ENCODE assay signal across 13 cellular contexts in the genomic region with DNA sequence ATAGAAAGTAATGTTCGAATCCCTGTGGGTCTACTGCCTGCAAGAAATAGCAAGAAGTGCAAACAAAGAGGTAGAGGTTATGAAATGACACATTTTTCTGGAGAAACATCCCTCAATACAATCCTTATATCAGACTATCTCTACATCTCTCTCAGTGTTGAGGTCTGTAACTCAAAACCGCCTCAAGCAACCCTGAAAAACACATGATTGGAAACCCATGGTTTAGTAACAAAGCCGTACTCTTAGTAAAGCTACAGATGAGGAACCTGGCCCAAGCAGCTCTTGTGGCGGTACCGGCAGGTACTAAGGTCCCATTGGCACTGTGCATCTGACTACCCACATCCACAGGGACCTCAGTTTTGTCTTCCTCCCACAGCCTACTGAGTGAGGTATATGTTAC. TPM values are rescaled to one million over a fixed set of nuclear protein-coding genes. Genes with fewer than 3 reads are reported as not detected.
DNase-seq lines count a peak whose midpoint lies in the region; ATAC-seq, FAIRE-seq and TF ChIP-seq lines count a peak whose summit lies in the region.
"Had no signal": no experiment of that assay in that cellular context is flagged by ENCODE, and none has a peak within 500 bp of the region (broad histone marks: within the 10 kb centered on the region; RNA-seq: fewer than 3 reads in every experiment).

No MANE protein-coding gene starts in this region.

- no peak for FAIRE-seq in GM12878 (lab: Jason Lieb, UNC)
- FAIRE-seq: RCC 7860 had no signal

- no peak overlapping the region for H3K4me2 ChIP-seq in Karpas-422 (ENCODE audit: low read depth, low read length, poor library complexity, severe bottlenecking)
- peak overlapping the region; percentile 56 for H3K4me2 ChIP-seq in GM12878 (ENCODE audit: control insufficient read depth, insufficient read depth)

- H3K27ac Mint-ChIP-seq in activated naive CD4-positive, alpha-beta T cell treated with anti-CD3 and anti-CD28 coated beads, Interleukin-2, amount 50 U/mL, for 24 hours = peak overlapping the region; percentile 86

- H3K9ac ChIP-seq in Karpas-422 (ENCODE audit: low read length) (no peak overlapping the region), GM12878 (ENCODE audit: control insufficient read depth, insufficient read depth, low read length) (peak overlapping the region; percentile 67)

- intact Hi-C loops in GM12878 (cut with micrococcal nuclease; ENCODE audit: unreplicated experiment) = loop anchor here (2.0 to 5.0 kb wide), 3 partner anchors 110 to 312 kb away; a partner anchor contains a TSS

- no peak overlapping the region for H3K4me3 ChIP-seq in Karpas-422 (ENCODE audit: low read length)
- peak overlapping the region; percentile 58; the same call in 1 of the 2 replicates for H3K4me3 ChIP-seq in GM12878
- H3K4me3 ChIP-seq: esophagus squamous epithelium, lower lobe of right lung had no signal

- peaks cover 9% of the 10 kb centered on the region; the same call in 1 of the 2 replicates for H3K79me2 ChIP-seq in Karpas-422 (ENCODE audit: low read length)
- peaks cover 56% of the 10 kb centered on the region for H3K79me2 ChIP-seq in GM12878 (ENCODE audit: control insufficient read depth, insufficient read depth, low read length)

- CTCF ChIA-PET in GM12878 (lab: Yijun Ruan, JAX) = interaction anchor here (0.7 to 2.8 kb wide), 14 partner anchors 10 to 156 kb away, joined by 3 to 11 read pairs (median 4); no protein-coding TSS in a partner anchor

- TF ChIP-seq POLR2A in GM12878 (IDR thresholded peaks at IDR 0.05; ENCODE audit: low read depth, low read length) = no peak

- peaks cover 12% of the 10 kb centered on the region for H3K36me3 ChIP-seq in Karpas-422 (ENCODE audit: insufficient read depth, low read length)
- H3K36me3 ChIP-seq in GM12878 (ENCODE audit: control insufficient read depth in 2 of 2, insufficient read depth in 2 of 2, low read length in 1 of 2) = peaks cover 16 to 40% of the 10 kb centered on the region in 2 experiments

- BruUV-seq in GM12878 (replicated peaks; lab: Mats Ljungman, UMichigan) = TSS peak; percentile 50

- TF ChIP-seq EP300 in GM12878 (IDR thresholded peaks at IDR 0.05; ENCODE audit: borderline replicate concordance in 1 of 2, control insufficient read depth in 1 of 2, low read depth in 2 of 2, low read length in 2 of 2) = no peak

- RAD21 ChIA-PET in GM12878 (lab: Charles Lee; ENCODE audit: unreplicated experiment) = interaction anchor here (1.0 to 3.5 kb wide), 20 partner anchors 24 to 155 kb away, joined by 3 to 51 read pairs (median 6); a partner anchor contains a TSS

- 8% methylated on average over 5 of the region's 5 CpGs for WGBS in GM12878 (ENCODE audit: insufficient coverage, insufficient replicate concordance, low lambda C conversion rate, missing lambda C conversion rate)

- POLR2A ChIA-PET in GM12878 (lab: Charles Lee) = interaction anchor here (0.5 to 2.7 kb wide), 14 partner anchors 15 to 156 kb away, joined by 3 to 31 read pairs (median 4); a partner anchor contains a TSS

- ATAC-seq in GM12878 (peak; percentile 5), GM21529 (IDR thresholded peaks at IDR 0.05; ENCODE audit: unreplicated experiment) (no peak), GM21390 (IDR thresholded peaks at IDR 0.05; ENCODE audit: unreplicated experiment) (no peak)
- peak; percentile 13 for ATAC-seq in stimulated activated naive CD8-positive, alpha-beta T cell treated with anti-CD3 and anti-CD28 coated beads, Interleukin-15, Interleukin-2, amounts not matched to agents 100 U/mL and 50 U/mL, for 24 hours

- H3K4me3 Mint-ChIP-seq in activated naive CD4-positive, alpha-beta T cell treated with anti-CD3 and anti-CD28 coated beads, Interleukin-2, amount 50 U/mL, for 24 hours = peak overlapping the region; percentile 12

- H2AFZ ChIP-seq in Karpas-422 (ENCODE audit: low read length) (no peak overlapping the region), GM12878 (ENCODE audit: control insufficient read depth, low read depth, low read length) (no peak overlapping the region)

- H3K27ac ChIP-seq in Karpas-422 (ENCODE audit: low read length) = peak overlapping the region; percentile 60; the same call in 1 of the 2 replicates
- H3K27ac ChIP-seq in GM12878 (ENCODE audit: control insufficient read depth, insufficient read depth) = peak overlapping the region; percentile 95
- H3K27ac ChIP-seq: HL-60, lower lobe of right lung had no signal

- H3K9me2 ChIP-seq in Karpas-422 (replicated peaks; ENCODE audit: insufficient read depth, low read length) = no peaks in the 10 kb centered on the region

- TF ChIP-seq RAD21 in GM12878 (IDR thresholded peaks at IDR 0.05; ENCODE audit: insufficient read depth, low read depth, low read length) = no peak

- H3K27me3 ChIP-seq in Karpas-422 (ENCODE audit: low read length) (no peaks in the 10 kb centered on the region), GM12878 (replicated peaks in 1 of 2; ENCODE audit: control insufficient read depth in 2 of 2, insufficient read depth in 2 of 2, low read length in 1 of 2) (no peaks in the 10 kb centered on the region)
- H3K27me3 ChIP-seq: esophagus squamous epithelium had no signal

- H3K4me1 ChIP-seq in Karpas-422 (ENCODE audit: low read length) = peaks cover 41% of the 10 kb centered on the region
- H3K4me1 ChIP-seq in GM12878 (ENCODE audit: control insufficient read depth, insufficient read depth, low read length) = peaks cover 71% of the 10 kb centered on the region

- SMC1A ChIA-PET in GM12878 (lab: Charles Lee; ENCODE audit: uncharacterized antibody, unreplicated experiment) = interaction anchor here (0.7 to 3.8 kb wide), 32 partner anchors 12 to 156 kb away, joined by 3 to 48 read pairs (median 4); no protein-coding TSS in a partner anchor

- H3K4me1 Mint-ChIP-seq in activated naive CD4-positive, alpha-beta T cell treated with anti-CD3 and anti-CD28 coated beads, Interleukin-2, amount 50 U/mL, for 24 hours = peaks cover 75% of the 10 kb centered on the region

- DNase-seq in activated naive CD4-positive, alpha-beta T cell treated with anti-CD3 and anti-CD28 coated beads, Interleukin-2, amount 50 U/mL, for 16 hours = no peak
- no peak for DNase-seq in Karpas-422
- peak; percentile 20 for DNase-seq in GM12878 (ENCODE audit: low read depth, low spot score)
- DNase-seq in stimulated activated naive CD8-positive, alpha-beta T cell treated with anti-CD3 and anti-CD28 coated beads, Interleukin-15, Interleukin-2, amounts not matched to agents 100 U/mL and 50 U/mL, for 24 hours = no peak
- DNase-seq in dedifferentiated amniotic fluid mesenchymal stem cell (ENCODE audit: extremely low spot score) = no peak
- DNase-seq: esophagus squamous epithelium, lower lobe of right lung, NCI-H226 had no signal

- H3K9me3 ChIP-seq in Karpas-422 (ENCODE audit: low read length) (no peaks in the 10 kb centered on the region), GM12878 (replicated peaks; ENCODE audit: control insufficient read depth, insufficient read depth, low read length) (peaks cover 7% of the 10 kb centered on the region)
- H3K9me3 ChIP-seq: esophagus squamous epithelium, lower lobe of right lung had no signal

- H4K20me1 ChIP-seq in Karpas-422 (ENCODE audit: insufficient read depth, low read depth, low read length) (no peaks in the 10 kb centered on the region), GM12878 (ENCODE audit: control insufficient read depth, insufficient read depth) (no peaks in the 10 kb centered on the region)

- in situ Hi-C loops in GM12878 (cut with MboI) = no loop called here

- no peaks in the 10 kb centered on the region for H3K27me3 Mint-ChIP-seq in activated naive CD4-positive, alpha-beta T cell treated with anti-CD3 and anti-CD28 coated beads, Interleukin-2, amount 50 U/mL, for 24 hours

- H3K36me3 Mint-ChIP-seq in activated naive CD4-positive, alpha-beta T cell treated with anti-CD3 and anti-CD28 coated beads, Interleukin-2, amount 50 U/mL, for 24 hours = peaks cover 18% of the 10 kb centered on the region

- TF ChIP-seq CTCF in GM12878 (IDR thresholded peaks at IDR 0.05 in 2 of 3, conservative IDR thresholded peaks at IDR 0.05 in 1 of 3; ENCODE audit: control insufficient read depth in 2 of 3, extremely low read depth in 1 of 3, insufficient read depth in 1 of 3, low read depth in 3 of 3, low read length in 3 of 3) = no peak

- H3K9me3 Mint-ChIP-seq in activated naive CD4-positive, alpha-beta T cell treated with anti-CD3 and anti-CD28 coated beads, Interleukin-2, amount 50 U/mL, for 24 hours = peaks cover 5% of the 10 kb centered on the region

TF ChIP-seq in GM12878, 131 proteins besides CTCF, POLR2A, EP300 and RAD21:
- 0 out of 2 replicates have a peak, but pooled peaks have one; percentile 22 for TF ChIP-seq PML (IDR thresholded peaks at IDR 0.05; ENCODE audit: low read length)
- TF ChIP-seq FOXM1 (IDR thresholded peaks at IDR 0.05; ENCODE audit: low read depth, low read length) = no peak
- TF ChIP-seq JUNB (IDR thresholded peaks at IDR 0.05) = 0 out of 2 replicates have a peak, but pooled peaks have one; percentile 6
- 0 out of 2 replicates have a peak, but pooled peaks have one; percentile 18 for TF ChIP-seq POLR2AphosphoS5 (IDR thresholded peaks at IDR 0.05; ENCODE audit: low read length)
TF ChIP-seq in GM12878: peak in this region for 3.

RNA-seq across cellular contexts. Expression of a gene that starts 53.9 kb away (rescaled TPM):
- total RNA-seq in Karpas-422 (2014; rRNA removed; shearing (Covaris generic); ENCODE audit: low replicate concordance) = 29.8 and 35.5 TPM in 2 replicates
- 70.0 and 78.5 TPM in 2 replicates for total RNA-seq in GM12878 (2013; cell fraction: nucleolus; rRNA removed)
- total RNA-seq in GM12878 (2014; rRNA removed) (44.7 and 45.1 TPM in 2 replicates), GM12878 (2014; rRNA removed; fragmentation: Illumina TruSeq; extraction: Trizol) (51.1 and 51.9 TPM in 2 replicates), GM12878 (2021) (52.2 and 65.7 TPM in 2 replicates)
- polyA plus RNA-seq in GM12878 (2011; ENCODE audit: low read depth) = 39.3 TPM
- polyA plus RNA-seq in GM12878 (2011; rRNA removed) (90.3 and 99.3 TPM in 2 replicates), GM12878 (2014; fragmentation: Illumina TruSeq; extraction: Trizol) (79.9 and 96.4 TPM in 2 replicates), GM12878 (2014; fragmentation: Nextera tagmentation; extraction: Ambion mirVana) (10 to 100 TPM; 58.4 to 59.9 TPM), GM12878 (2014; rRNA removed) (46.6 and 52.8 TPM in 2 replicates), GM12878 (2016; fragmentation: Nextera tagmentation; extraction: Ambion mirVana) (10 to 100 TPM; 59.4 to 66.0 TPM)
- 74.6 and 83.1 TPM in 2 replicates for polyA plus RNA-seq in GM12878 (2011; cell fraction: cytosol; rRNA removed)
- 54.1 and 58.8 TPM in 2 replicates for polyA plus RNA-seq in GM12878 (2011; cell fraction: nucleus; rRNA removed)
- polyA plus RNA-seq in GM12878 (2012) = 49.9 and 58.7 TPM in 2 replicates
- polyA minus RNA-seq in GM12878 (2011; rRNA and poly(A)+ RNA removed) = 79.3 and 83.9 TPM in 2 replicates
- polyA minus RNA-seq in GM12878 (2011; cell fraction: cytosol; rRNA and poly(A)+ RNA removed) = 40.8 and 41.5 TPM in 2 replicates
- 22.8 and 36.9 TPM in 2 replicates for polyA minus RNA-seq in GM12878 (2011; cell fraction: nucleus; rRNA and poly(A)+ RNA removed)

Comparison
In these comparisons a context has a peak if more than half of its experiments do, and no peak if none do; other contexts are left out.
1. ATAC-seq: peak in GM12878 (single experiment) and stimulated activated naive CD8-positive, alpha-beta T cell treated with anti-CD3 and anti-CD28 coated beads, Interleukin-15, Interleukin-2, amounts not matched to agents 100 U/mL and 50 U/mL, for 24 hours (single experiment); none in GM21529 (single experiment) and GM21390 (single experiment).